In the genomic region with DNA sequence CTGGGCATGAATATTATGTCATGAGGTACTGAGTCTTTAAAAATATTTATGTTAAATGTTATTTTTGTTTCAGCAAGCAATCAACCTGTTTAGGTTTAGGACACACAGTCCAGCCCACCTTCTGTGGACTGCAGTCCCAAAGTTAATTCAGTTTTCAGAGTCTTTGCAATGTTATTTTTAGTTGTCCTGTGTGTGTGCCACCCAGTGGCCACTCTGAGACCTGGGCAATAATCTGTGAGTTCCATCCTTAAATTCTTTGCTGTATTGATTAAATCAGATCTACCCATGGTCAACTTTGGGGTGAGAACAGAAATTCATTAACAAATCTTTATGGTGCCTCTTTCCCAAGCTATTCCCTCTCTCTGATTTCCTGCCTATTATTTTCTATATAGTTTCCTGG, we compare ENCODE assay signal across 11 cellular contexts.
DNase-seq lines count a peak whose midpoint lies in the region; ATAC-seq and TF ChIP-seq lines count a peak whose summit lies in the region.
"Had no signal": no experiment of that assay in that cellular context is flagged by ENCODE, and none has a peak within 500 bp of the region (broad histone marks: within the 10 kb centered on the region; RNA-seq: fewer than 3 reads in every experiment).

No MANE protein-coding gene starts in this region.

- no peaks in the 10 kb centered on the region for H3F3A ChIP-seq in GM23248 (ENCODE audit: insufficient read depth)

- TF ChIP-seq POLR2A in gastrocnemius medialis (IDR thresholded peaks at IDR 0.05), result no peak

- no peak overlapping the region for H3K4me2 ChIP-seq in GM23248 (ENCODE audit: unreplicated experiment)

- no peaks in the 10 kb centered on the region for H4K20me1 ChIP-seq in GM23248 (ENCODE audit: insufficient read depth)

- no peaks in the 10 kb centered on the region for H3K4me1 ChIP-seq in GM23248 (ENCODE audit: insufficient read depth)
- no peaks in the 10 kb centered on the region for H3K4me1 ChIP-seq in gastrocnemius medialis
- H3K4me1 ChIP-seq: sigmoid colon had no signal

- ATAC-seq in gastrocnemius medialis (no peak), left colon (no peak)

- H3K9me2 ChIP-seq in GM23248 (ENCODE audit: insufficient read depth), result no peaks in the 10 kb centered on the region

- POLR2A ChIA-PET in AG04449 (lab: Yijun Ruan, JAX), result no interaction called here

- H3K79me2 ChIP-seq in GM23248 (ENCODE audit: insufficient read depth), result no peaks in the 10 kb centered on the region

- H3K36me3 ChIP-seq in GM23248 (ENCODE audit: low read depth), result no peaks in the 10 kb centered on the region
- no peaks in the 10 kb centered on the region for H3K36me3 ChIP-seq in kidney epithelial cell (ENCODE audit: control insufficient read depth, insufficient read depth, low read length)
- H3K36me3 ChIP-seq in gastrocnemius medialis, result no peaks in the 10 kb centered on the region
- H3K36me3 ChIP-seq: sigmoid colon had no signal

- CTCF ChIA-PET in AG04449 (lab: Yijun Ruan, JAX), result interaction anchor here (1.5 kb wide), 1 partner anchor 201 kb away, joined by 5 read pairs; no protein-coding TSS in a partner anchor

- no peak overlapping the region for H2AFZ ChIP-seq in GM23248

- H3K9me3 ChIP-seq in GM23248 (ENCODE audit: low read depth), result no peaks in the 10 kb centered on the region
- no peaks in the 10 kb centered on the region for H3K9me3 ChIP-seq in gastrocnemius medialis
- H3K9me3 ChIP-seq: sigmoid colon had no signal

- no peak overlapping the region for H3K9ac ChIP-seq in GM23248

- TF ChIP-seq CTCF in AG04449 (IDR thresholded peaks at IDR 0.05; ENCODE audit: insufficient read depth, low read length, missing control alignments) (peak; percentile 6), kidney epithelial cell (IDR thresholded peaks at IDR 0.05; ENCODE audit: insufficient read depth, low read length, poor library complexity, severe bottlenecking) (peak; percentile 49), gastrocnemius medialis (IDR thresholded peaks at IDR 0.05 in 4 of 5, conservative IDR thresholded peaks at IDR 0.05 in 1 of 5) (no peak)

- in situ Hi-C loops in GM23248 (cut with MboI), result no loop called here
- in situ Hi-C loops in SK-MEL-5 (cut with HindIII; ENCODE audit: low pct_unique_long_range_greater_than_20kb, low sequenced_read_pairs), result no loop called here
- in situ Hi-C loops in gastrocnemius medialis (cut with MboI; ENCODE audit: low sequenced_read_pairs in 4 of 4), result no loop called here
- in situ Hi-C loops in G401 (cut with HindIII; ENCODE audit: low sequenced_read_pairs), result no loop called here

- H3K4me3 ChIP-seq in AG04449 (ENCODE audit: low read depth, low read length) (no peak overlapping the region), GM23248 (no peak overlapping the region), kidney epithelial cell (ENCODE audit: low read depth, low read length) (no peak overlapping the region), gastrocnemius medialis (no peak overlapping the region)
- H3K4me3 ChIP-seq: sigmoid colon had no signal

- H3K27ac ChIP-seq in GM23248 (no peak overlapping the region), gastrocnemius medialis (no peak overlapping the region)
- H3K27ac ChIP-seq: sigmoid colon had no signal

- intact Hi-C loops in gastrocnemius medialis (cut with DNase I; ENCODE audit: low total_unique reads), result no loop called here
- intact Hi-C loops in left colon (cut with DNase I, micrococcal nuclease), result no loop called here

- H3K27me3 ChIP-seq in GM23248 (replicated peaks; ENCODE audit: insufficient read depth) (no peaks in the 10 kb centered on the region), kidney epithelial cell (ENCODE audit: control insufficient read depth, insufficient read depth, low read length) (no peaks in the 10 kb centered on the region), gastrocnemius medialis (no peaks in the 10 kb centered on the region)
- H3K27me3 ChIP-seq: sigmoid colon had no signal

- DNase-seq in AG04449 (ENCODE audit: low read depth, low spot score), result no peak
- peak; percentile 2 for DNase-seq in GM23248
- peak; percentile 33 for DNase-seq in SK-MEL-5 (ENCODE audit: low read depth, low spot score)
- DNase-seq in kidney epithelial cell (ENCODE audit: low read depth), result no peak
- no peak for DNase-seq in gastrocnemius medialis
- no peak for DNase-seq in G401 (ENCODE audit: low spot score)
- DNase-seq in left colon, result no peak
- no peak for DNase-seq in T1000 (lab: John Stamatoyannopoulos, UW)
- DNase-seq: activated naive CD8-positive, alpha-beta T cell treated with anti-CD3 and anti-CD28 coated beads for 36 hours; NCI-H146; sigmoid colon had no signal

Comparison
In these comparisons a context has a peak if more than half of its experiments do, and no peak if none do; other contexts are left out.
1. DNase-seq: peak in GM23248 (single experiment) and SK-MEL-5 (single experiment); none in AG04449 (single experiment), kidney epithelial cell (single experiment), gastrocnemius medialis (0 of 2), G401 (single experiment), left colon (0 of 2) and T1000 (single experiment).
2. CTCF ChIP-seq: peak in AG04449 (single experiment) and kidney epithelial cell (single experiment); none in gastrocnemius medialis (0 of 5).